ENCODE assay signal across 12 cellular contexts in genomic region chr2:1745171-1746023, GRCh38. TPM values are rescaled to one million over a fixed set of nuclear protein-coding genes. Genes with fewer than 3 reads are reported as not detected.
A peak's percentile ranks its signal among the peaks of the same experiment; 100 is the strongest.
DNase-seq lines count a peak whose midpoint lies in the region; ATAC-seq, FAIRE-seq and TF ChIP-seq lines count a peak whose summit lies in the region.
"Had no signal": no experiment of that assay in that cellular context is flagged by ENCODE, and none has a peak within 500 bp of the region (broad histone marks: within the 10 kb centered on the region; RNA-seq: fewer than 3 reads in every experiment).

No MANE protein-coding gene starts in this region.

- H3K27ac ChIP-seq in SJCRH30 (peak overlapping the region; percentile 71; the same call in 1 of the 2 replicates), small intestine (ENCODE audit: low read depth in 1 of 2, low read length in 1 of 2) (no peak overlapping the region)

- no peak for FAIRE-seq in small intestine (lab: Jason Lieb, UNC)

- TF ChIP-seq CTCF in AG09309 (IDR thresholded peaks at IDR 0.05; ENCODE audit: control insufficient read depth, insufficient read depth, low read depth, low read length, missing control alignments) (no peak), fibroblast of villous mesenchyme (IDR thresholded peaks at IDR 0.05; ENCODE audit: insufficient read depth, low read depth, low read length) (no peak), osteocyte (IDR thresholded peaks at IDR 0.05) (no peak)

- DNase-seq in AG09309 (ENCODE audit: low read depth) (no peak), SJCRH30 (no peak), fibroblast of villous mesenchyme (ENCODE audit: low read depth) (no peak), osteocyte (ENCODE audit: extremely low spot score, unreplicated experiment) (no peak), small intestine (no peak), cortex of kidney (lab: John Stamatoyannopoulos, UW) (no peak)
- DNase-seq: activated CD4-positive, alpha-beta T cell treated with anti-CD3 and anti-CD28 coated beads for 36 hours; DND-41; effector memory CD4-positive, alpha-beta T cell; occipital lobe had no signal

- H3K4me1 Mint-ChIP-seq in osteocyte (ENCODE audit: unreplicated experiment): peaks cover 28% of the 10 kb centered on the region

- no peaks in the 10 kb centered on the region for H3K27me3 ChIP-seq in SJCRH30
- H3K27me3 ChIP-seq in small intestine (ENCODE audit: control insufficient read depth in 2 of 2, insufficient read depth in 2 of 2, low read length in 2 of 2): peaks cover 5 to 8% of the 10 kb centered on the region in 2 donors

- H3K4me3 Mint-ChIP-seq in osteocyte (ENCODE audit: unreplicated experiment): peak overlapping the region; percentile 72
- H3K4me3 Mint-ChIP-seq: activated CD4-positive, alpha-beta T cell treated with anti-CD3 and anti-CD28 coated beads for 36 hours had no signal

- H3K36me3 Mint-ChIP-seq in osteocyte (ENCODE audit: unreplicated experiment): no peaks in the 10 kb centered on the region

- H3K9me3 ChIP-seq in SJCRH30 (replicated peaks) (no peaks in the 10 kb centered on the region), small intestine (ENCODE audit: control insufficient read depth, low read depth) (no peaks in the 10 kb centered on the region)

- peak overlapping the region; percentile 72 for H3K27ac Mint-ChIP-seq in osteocyte (ENCODE audit: unreplicated experiment)
- H3K27ac Mint-ChIP-seq: activated CD4-positive, alpha-beta T cell treated with anti-CD3 and anti-CD28 coated beads for 36 hours had no signal

- H3K27me3 Mint-ChIP-seq in osteocyte (ENCODE audit: unreplicated experiment): no peaks in the 10 kb centered on the region

- WGBS in small intestine, 3 donors: 56 to 60% (median 60%) methylated on average over 26 of the region's 26 CpGs

- peaks cover 22% of the 10 kb centered on the region for H3K4me1 ChIP-seq in SJCRH30
- no peaks in the 10 kb centered on the region for H3K4me1 ChIP-seq in small intestine (ENCODE audit: control insufficient read depth in 2 of 2, insufficient read depth in 1 of 2, low read depth in 1 of 2, low read length in 1 of 2)

- ATAC-seq in HG03097 (IDR thresholded peaks at IDR 0.05; ENCODE audit: low FRiP score, unreplicated experiment): no peak
- no peak for ATAC-seq in HG02610 (IDR thresholded peaks at IDR 0.05; ENCODE audit: unreplicated experiment)
- ATAC-seq: activated CD4-positive, alpha-beta T cell treated with anti-CD3 and anti-CD28 coated beads for 36 hours had no signal

- H3K4me3 ChIP-seq in AG09309 (ENCODE audit: control insufficient read depth, low read depth, low read length) (peak overlapping the region; percentile 70), SJCRH30 (peak overlapping the region; percentile 80), fibroblast of villous mesenchyme (ENCODE audit: low read depth, low read length) (peak overlapping the region; percentile 77), small intestine (ENCODE audit: low read depth in 1 of 2, low read length in 2 of 2) (no peak overlapping the region)

- H3K9me3 Mint-ChIP-seq in osteocyte (ENCODE audit: unreplicated experiment): no peaks in the 10 kb centered on the region

- peaks cover 11% of the 10 kb centered on the region for H3K36me3 ChIP-seq in SJCRH30
- no peaks in the 10 kb centered on the region for H3K36me3 ChIP-seq in small intestine (ENCODE audit: control insufficient read depth in 2 of 2, insufficient read depth in 2 of 2, low read length in 2 of 2)

RNA-seq across cellular contexts. Expression of gene PXDN, which starts 1.1 kb away (rescaled TPM):
- total RNA-seq in SJCRH30 (2014; rRNA removed; shearing (Covaris generic)): 312 and 322 TPM in 2 replicates
- 296 and 372 TPM in 2 replicates for total RNA-seq in fibroblast of villous mesenchyme
- 459 and 488 TPM in 2 replicates for total RNA-seq in osteocyte
- polyA plus RNA-seq in small intestine: 10 to 100 TPM in 1 of 3 donors, 1 to 10 TPM in 1, under 1 TPM in 1; 0.81 to 12.0 (median 1.1) TPM

Comparison
In these comparisons a context has a peak if more than half of its experiments do, and no peak if none do; other contexts are left out.
1. H3K4me3 ChIP-seq: peak in AG09309 (single experiment), SJCRH30 (single experiment) and fibroblast of villous mesenchyme (single experiment); none in small intestine (0 of 2).